In genomic region chrX:141945415-141945814, GRCh38 we compare ENCODE assay signal across 29 cellular contexts. TPM values are rescaled to one million over a fixed set of nuclear protein-coding genes. Genes with fewer than 3 reads are reported as not detected.
"Had no signal": no experiment of that assay in that cellular context is flagged by ENCODE, and none has a peak within 500 bp of the region (broad histone marks: within the 10 kb centered on the region; RNA-seq: fewer than 3 reads in every experiment).

No MANE protein-coding gene starts in this region.

- H3K4me2 ChIP-seq: KMS-11 had no signal

- H3K27ac ChIP-seq: ascending aorta, KMS-11, SJCRH30, SK-N-MC had no signal

- ATAC-seq: activated CD4-positive, alpha-beta T cell treated with anti-CD3 and anti-CD28 coated beads for 36 hours; activated CD8-positive, alpha-beta T cell treated with anti-CD3 and anti-CD28 coated beads, Interleukin-2, amount 10 ng/mL, durations not matched to agents 7 days and 5 days; Right ventricle myocardium inferior had no signal

- H3K9ac ChIP-seq: KMS-11 had no signal

- H3K4me1 ChIP-seq: ascending aorta, SJCRH30 had no signal

- DNase-seq: activated CD4-positive, alpha-beta T cell treated with anti-CD3 and anti-CD28 coated beads for 36 hours; activated CD4-positive, alpha-beta T cell treated with anti-CD3 and anti-CD28 coated beads, Interleukin-2, amount 10 ng/mL, durations not matched to agents 7 days and 5 days; activated CD4-positive, alpha-beta T cell treated with anti-CD3 and anti-CD28 coated beads, Interleukin-2, amount 50 U/mL, for 48 hours; activated CD8-positive, alpha-beta T cell treated with anti-CD3 and anti-CD28 coated beads, Interleukin-2, amount 10 ng/mL, durations not matched to agents 7 days and 5 days; activated gamma-delta T cell; activated naive CD4-positive, alpha-beta T cell treated with Interleukin-2 at 50 U/mL for 16 hours; activated naive CD8-positive, alpha-beta T cell treated with anti-CD3 and anti-CD28 coated beads, Interleukin-2, amount 10 ng/mL, durations not matched to agents 7 days and 5 days; activated T-cell treated with anti-CD3 and anti-CD28 coated beads, Interleukin-2, amount 50 U/mL, for 24 hours; amygdala; caudate nucleus; cerebellar nuclear complex; NCI-H1092 treated with DMSO at 0.1 percent for 48 hours; NCI-H1417; NCI-H187; NCI-H2029 treated with DMSO at 0.1 percent for 48 hours; NCI-H2107; NCI-H2171; NCI-H510A; NCI-H526; NCI-H748 treated with DMSO at 0.1 percent for 48 hours; NK-92 treated with Interleukin-12 subunit alpha and Interleukin-12 subunit beta, amount 100 ng/mL, for 24 hours; SJCRH30 had no signal

- H3K4me3 ChIP-seq: ascending aorta, SJCRH30, SK-N-MC had no signal

- H3K36me3 ChIP-seq: ascending aorta, SJCRH30 had no signal

- H3K9me3 ChIP-seq: ascending aorta, SJCRH30 had no signal

- H3K27me3 ChIP-seq: ascending aorta, SJCRH30 had no signal

RNA-seq across cellular contexts. Expression of gene MAGEC1, which starts 41.7 kb away (rescaled TPM):
- total RNA-seq: activated CD4-positive, alpha-beta T cell treated with anti-CD3 and anti-CD28 coated beads for 36 hours; activated CD4-positive, alpha-beta T cell treated with anti-CD3 and anti-CD28 coated beads, Interleukin-2, amount 10 ng/mL, durations not matched to agents 7 days and 5 days; activated CD8-positive, alpha-beta T cell treated with anti-CD3 and anti-CD28 coated beads, Interleukin-2, amount 10 ng/mL, durations not matched to agents 7 days and 5 days; activated naive CD8-positive, alpha-beta T cell treated with anti-CD3 and anti-CD28 coated beads, Interleukin-2, amount 10 ng/mL, durations not matched to agents 7 days and 5 days; activated T-helper 2 cell treated with anti-CD3 and anti-CD28 coated beads, Interferon-gamma antibody, Interleukin-2, Interleukin-4, amounts not matched to agents 10 μg/mL and 5 μg/mL and 100 μg/mL, durations not matched to agents 14 hours and 24 hours and 36 hours; ascending aorta; LHCN-M2; Right ventricle myocardium inferior had no signal
- polyA plus RNA-seq: adipose tissue had no signal
